26 cellular contexts compared by ENCODE assay signal in genomic region chr18:34956663-34957062, GRCh38.
A peak's percentile ranks its signal among the peaks of the same experiment; 100 is the strongest.
DNase-seq lines count a peak whose midpoint lies in the region; ATAC-seq and TF ChIP-seq lines count a peak whose summit lies in the region.
"Had no signal": no experiment of that assay in that cellular context is flagged by ENCODE, and none has a peak within 500 bp of the region (broad histone marks: within the 10 kb centered on the region; RNA-seq: fewer than 3 reads in every experiment).

No MANE protein-coding gene starts in this region.

- ATAC-seq in heart right ventricle (peak in 6 of 8 donors; percentile 10 to 86 (median 72)), right cardiac atrium (no peak), gastrocnemius medialis (peak in 1 of 2 donors; percentile 54), GM19023 (IDR thresholded peaks at IDR 0.05; ENCODE audit: unreplicated experiment) (no peak)
- ATAC-seq: naive thymus-derived CD8-positive, alpha-beta T cell; stimulated activated memory B cell treated with anti-CD40 and anti-IgM and Interleukin-4, amounts not matched to agents 10 μg/mL and 1 μg/mL and 100 μg/mL, for 72 hours; WTC11 had no signal

- H3K27ac ChIP-seq in heart right ventricle (peak overlapping the region in 8 of 10 donors; percentile 11 to 68 (median 38)), right cardiac atrium (ENCODE audit: low read length) (no peak overlapping the region), SJSA1 (peak overlapping the region; percentile 38), gastrocnemius medialis (peak overlapping the region; percentile 49 to 63 (median 52))
- H3K27ac ChIP-seq: BLaER1 treated with 17β-estradiol and CSF1 and Interleukin-3, amounts not matched to agents 10 nM and 100 nM; ovary; thoracic aorta had no signal

- H3K4me3 ChIP-seq in heart right ventricle, result no peak overlapping the region
- H3K4me3 ChIP-seq in right cardiac atrium (ENCODE audit: low read length), result no peak overlapping the region
- H3K4me3 ChIP-seq in SJSA1, result no peak overlapping the region
- no peak overlapping the region for H3K4me3 ChIP-seq in fibroblast of mammary gland (ENCODE audit: control insufficient read depth, low read depth, low read length)
- H3K4me3 ChIP-seq in gastrocnemius medialis, result no peak overlapping the region
- H3K4me3 ChIP-seq: BLaER1 treated with 17β-estradiol and CSF1 and Interleukin-3, amounts not matched to agents 10 nM and 100 nM; ovary; thoracic aorta had no signal

- H3K36me3 ChIP-seq in heart right ventricle, result no peaks in the 10 kb centered on the region
- no peaks in the 10 kb centered on the region for H3K36me3 ChIP-seq in SJSA1
- H3K36me3 ChIP-seq in gastrocnemius medialis, result no peaks in the 10 kb centered on the region
- H3K36me3 ChIP-seq: BLaER1 treated with 17β-estradiol and CSF1 and Interleukin-3, amounts not matched to agents 10 nM and 100 nM; ovary; thoracic aorta had no signal

- TF ChIP-seq CTCF in heart right ventricle (IDR thresholded peaks at IDR 0.05) (no peak), fibroblast of mammary gland (conservative IDR thresholded peaks at IDR 0.05; ENCODE audit: control insufficient read depth, insufficient read depth, low read depth, low read length) (no peak), gastrocnemius medialis (IDR thresholded peaks at IDR 0.05 in 4 of 5, conservative IDR thresholded peaks at IDR 0.05 in 1 of 5) (no peak)

- TF ChIP-seq POLR2A in gastrocnemius medialis (IDR thresholded peaks at IDR 0.05), result no peak

- in situ Hi-C loops in gastrocnemius medialis (cut with MboI; ENCODE audit: low sequenced_read_pairs in 4 of 4) (no loop called here), KBM-7 (cut with MboI; ENCODE audit: low pct_unique_long_range_greater_than_20kb, low sequenced_read_pairs) (no loop called here)

- intact Hi-C loops in heart right ventricle (cut with DNase I), result no loop called here
- intact Hi-C loops in right cardiac atrium (cut with DNase I), result no loop called here
- intact Hi-C loops in gastrocnemius medialis (cut with DNase I; ENCODE audit: low total_unique reads), result no loop called here

- H3K4me1 ChIP-seq in heart right ventricle (peaks cover 0 to 17% (median 7%) of the 10 kb centered on the region in 9 donors), right cardiac atrium (ENCODE audit: control insufficient read depth, insufficient read depth, low read length) (no peaks in the 10 kb centered on the region), SJSA1 (replicated peaks) (peaks cover 23% of the 10 kb centered on the region), gastrocnemius medialis (peaks cover 18 to 24% of the 10 kb centered on the region in 2 donors)

- H3K27me3 ChIP-seq in heart right ventricle (no peaks in the 10 kb centered on the region), right cardiac atrium (ENCODE audit: control insufficient read depth, insufficient read depth) (no peaks in the 10 kb centered on the region), SJSA1 (replicated peaks) (no peaks in the 10 kb centered on the region), gastrocnemius medialis (no peaks in the 10 kb centered on the region)
- H3K27me3 ChIP-seq: BLaER1 treated with 17β-estradiol and CSF1 and Interleukin-3, amounts not matched to agents 10 nM and 100 nM; ovary had no signal

- DNase-seq in heart right ventricle (no peak), right cardiac atrium (no peak), SJSA1 (ENCODE audit: low read depth in 1 of 2, low spot score in 2 of 2) (peak in 1 of 2 experiments; percentile 73), fibroblast of mammary gland (ENCODE audit: low read depth) (peak; percentile 31), gastrocnemius medialis (no peak), KBM-7 (no peak)
- no peak for DNase-seq in central memory CD4-positive, alpha-beta T cell
- DNase-seq: activated CD4-positive, alpha-beta T cell treated with anti-CD3 and anti-CD28 coated beads, Interleukin-2, amount 50 U/mL, for 4 hours; activated gamma-delta T cell treated with Interleukin-2 at 50 U/mL for 16 hours; amniotic stem cell; effector CD8-positive, alpha-beta T cell; GF-D8; H9; hypothalamus; Karpas-422; naive thymus-derived CD8-positive, alpha-beta T cell; NCI-H1048; NCI-H2081 treated with DMSO at 0.1 percent for 48 hours; NCI-H510A; ovary; stimulated activated CD4-positive, alpha-beta T cell treated with anti-CD3 and anti-CD28 coated beads, Interleukin-1b, Interleukin-23, amount 100 ng/mL, for 48 hours had no signal

- peaks cover 0 to 4% (median 0%) of the 10 kb centered on the region in 11 donors for H3K9me3 ChIP-seq in heart right ventricle
- H3K9me3 ChIP-seq in right cardiac atrium (ENCODE audit: control insufficient read depth, low read length), result no peaks in the 10 kb centered on the region
- H3K9me3 ChIP-seq in SJSA1 (replicated peaks), result no peaks in the 10 kb centered on the region
- no peaks in the 10 kb centered on the region for H3K9me3 ChIP-seq in gastrocnemius medialis
- H3K9me3 ChIP-seq: ovary, thoracic aorta had no signal

Comparison
In these comparisons a context has a peak if more than half of its experiments do, and no peak if none do; other contexts are left out.
1. ATAC-seq: peak in heart right ventricle (6 of 8); none in right cardiac atrium (0 of 2) and GM19023 (single experiment).